In the genomic region with DNA sequence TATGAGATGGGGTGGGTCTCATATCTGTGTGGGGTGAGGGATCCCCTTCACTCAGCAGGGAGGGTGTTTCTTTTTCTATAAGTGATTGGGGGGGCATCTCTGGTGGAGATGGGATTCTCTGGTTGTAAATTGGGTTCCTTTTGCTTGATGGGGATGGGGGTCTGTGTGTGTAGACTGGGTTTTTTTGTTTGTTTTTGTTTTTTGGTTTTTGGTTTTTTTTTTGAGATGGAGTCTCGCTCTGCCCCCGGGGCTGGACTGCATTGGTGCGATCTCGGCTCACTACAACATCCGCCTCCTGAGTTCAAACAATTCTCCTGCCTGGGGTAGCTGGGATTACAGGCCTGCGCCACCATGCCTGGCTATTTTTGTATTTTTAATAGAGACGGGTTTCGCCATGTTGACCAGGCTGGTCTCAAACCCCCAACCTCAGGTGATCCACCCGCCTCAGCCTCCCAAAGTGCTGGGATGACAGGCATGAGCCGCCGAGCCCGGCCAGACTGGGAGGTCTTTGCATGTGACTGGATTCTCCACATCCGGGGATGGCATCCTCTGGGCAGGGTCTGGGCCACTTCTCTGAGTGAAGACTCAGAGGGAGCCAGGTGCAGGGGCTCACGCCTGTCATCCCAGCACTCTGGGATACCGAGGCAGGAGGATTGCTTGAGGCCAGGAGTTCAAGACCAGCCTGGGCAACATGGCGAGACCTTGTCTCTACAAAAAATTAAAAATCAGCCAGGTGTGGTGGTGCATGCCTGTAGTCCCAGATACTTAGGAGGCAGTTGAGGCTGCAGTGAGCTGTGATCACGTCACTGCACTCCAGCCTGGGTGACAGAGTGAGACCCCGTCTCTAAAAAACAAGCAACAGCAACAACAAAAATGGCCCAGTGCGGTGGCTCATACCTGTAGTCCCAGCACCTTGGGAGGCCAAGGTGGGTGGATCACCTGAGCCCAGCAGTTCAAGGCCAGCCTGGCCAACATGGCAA, we compare ENCODE assay signal across 1 cellular context.
TF ChIP-seq lines count a peak whose summit lies in the region.

No MANE protein-coding gene starts in this region.

TF ChIP-seq in WTC11, 78 proteins besides CTCF, POLR2A, EP300 and RAD21 (continued from another document):
- TF ChIP-seq, protein P1, sequence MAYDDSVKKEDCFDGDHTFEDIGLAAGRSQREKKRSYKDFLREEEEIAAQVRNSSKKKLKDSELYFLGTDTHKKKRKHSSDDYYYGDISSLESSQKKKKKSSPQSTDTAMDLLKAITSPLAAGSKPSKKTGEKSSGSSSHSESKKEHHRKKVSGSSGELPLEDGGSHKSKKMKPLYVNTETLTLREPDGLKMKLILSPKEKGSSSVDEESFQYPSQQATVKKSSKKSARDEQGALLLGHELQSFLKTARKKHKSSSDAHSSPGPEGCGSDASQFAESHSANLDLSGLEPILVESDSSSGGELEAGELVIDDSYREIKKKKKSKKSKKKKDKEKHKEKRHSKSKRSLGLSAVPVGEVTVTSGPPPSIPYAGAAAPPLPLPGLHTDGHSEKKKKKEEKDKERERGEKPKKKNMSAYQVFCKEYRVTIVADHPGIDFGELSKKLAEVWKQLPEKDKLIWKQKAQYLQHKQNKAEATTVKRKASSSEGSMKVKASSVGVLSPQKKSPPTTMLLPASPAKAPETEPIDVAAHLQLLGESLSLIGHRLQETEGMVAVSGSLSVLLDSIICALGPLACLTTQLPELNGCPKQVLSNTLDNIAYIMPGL (CRISPR knock-in tag; IDR thresholded peaks at IDR 0.05), result no peak
- TF ChIP-seq RELA (CRISPR knock-in tag; IDR thresholded peaks at IDR 0.05; ENCODE audit: borderline replicate concordance), result no peak
- no peak for TF ChIP-seq E2F5 (CRISPR knock-in tag; IDR thresholded peaks at IDR 0.05)
- TF ChIP-seq IRF1 (CRISPR knock-in tag; IDR thresholded peaks at IDR 0.05), result no peak
- TF ChIP-seq MYBL2 (CRISPR knock-in tag; IDR thresholded peaks at IDR 0.05), result no peak
- no peak for TF ChIP-seq ATF2 (CRISPR knock-in tag; IDR thresholded peaks at IDR 0.05; ENCODE audit: borderline replicate concordance, low read depth)
- TF ChIP-seq ERG (CRISPR knock-in tag; IDR thresholded peaks at IDR 0.05), result no peak
- TF ChIP-seq TEAD4 (CRISPR knock-in tag; IDR thresholded peaks at IDR 0.05), result no peak
- no peak for TF ChIP-seq HMGA2 (CRISPR knock-in tag; IDR thresholded peaks at IDR 0.05)
- TF ChIP-seq ZNF671 (CRISPR knock-in tag; IDR thresholded peaks at IDR 0.05), result no peak
- no peak for TF ChIP-seq OVOL2 (CRISPR knock-in tag; IDR thresholded peaks at IDR 0.05; ENCODE audit: borderline replicate concordance)
- TF ChIP-seq, protein P2, sequence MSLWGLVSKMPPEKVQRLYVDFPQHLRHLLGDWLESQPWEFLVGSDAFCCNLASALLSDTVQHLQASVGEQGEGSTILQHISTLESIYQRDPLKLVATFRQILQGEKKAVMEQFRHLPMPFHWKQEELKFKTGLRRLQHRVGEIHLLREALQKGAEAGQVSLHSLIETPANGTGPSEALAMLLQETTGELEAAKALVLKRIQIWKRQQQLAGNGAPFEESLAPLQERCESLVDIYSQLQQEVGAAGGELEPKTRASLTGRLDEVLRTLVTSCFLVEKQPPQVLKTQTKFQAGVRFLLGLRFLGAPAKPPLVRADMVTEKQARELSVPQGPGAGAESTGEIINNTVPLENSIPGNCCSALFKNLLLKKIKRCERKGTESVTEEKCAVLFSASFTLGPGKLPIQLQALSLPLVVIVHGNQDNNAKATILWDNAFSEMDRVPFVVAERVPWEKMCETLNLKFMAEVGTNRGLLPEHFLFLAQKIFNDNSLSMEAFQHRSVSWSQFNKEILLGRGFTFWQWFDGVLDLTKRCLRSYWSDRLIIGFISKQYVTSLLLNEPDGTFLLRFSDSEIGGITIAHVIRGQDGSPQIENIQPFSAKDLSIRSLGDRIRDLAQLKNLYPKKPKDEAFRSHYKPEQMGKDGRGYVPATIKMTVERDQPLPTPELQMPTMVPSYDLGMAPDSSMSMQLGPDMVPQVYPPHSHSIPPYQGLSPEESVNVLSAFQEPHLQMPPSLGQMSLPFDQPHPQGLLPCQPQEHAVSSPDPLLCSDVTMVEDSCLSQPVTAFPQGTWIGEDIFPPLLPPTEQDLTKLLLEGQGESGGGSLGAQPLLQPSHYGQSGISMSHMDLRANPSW (CRISPR knock-in tag; conservative IDR thresholded peaks at IDR 0.05; ENCODE audit: low read depth), result no peak
- no peak for TF ChIP-seq ZNF121 (CRISPR knock-in tag; IDR thresholded peaks at IDR 0.05)
- TF ChIP-seq TCF7 (CRISPR knock-in tag; IDR thresholded peaks at IDR 0.05; ENCODE audit: low read depth), result no peak
- no peak for TF ChIP-seq TP53 (CRISPR knock-in tag; IDR thresholded peaks at IDR 0.05)
- TF ChIP-seq TEAD1 (CRISPR knock-in tag; IDR thresholded peaks at IDR 0.05), result no peak
- TF ChIP-seq NR2C2 (CRISPR knock-in tag; IDR thresholded peaks at IDR 0.05), result no peak
- TF ChIP-seq NFATC4 (CRISPR knock-in tag; IDR thresholded peaks at IDR 0.05), result no peak
